Comparison of ENCODE assay signal across 12 cellular contexts in the genomic region with DNA sequence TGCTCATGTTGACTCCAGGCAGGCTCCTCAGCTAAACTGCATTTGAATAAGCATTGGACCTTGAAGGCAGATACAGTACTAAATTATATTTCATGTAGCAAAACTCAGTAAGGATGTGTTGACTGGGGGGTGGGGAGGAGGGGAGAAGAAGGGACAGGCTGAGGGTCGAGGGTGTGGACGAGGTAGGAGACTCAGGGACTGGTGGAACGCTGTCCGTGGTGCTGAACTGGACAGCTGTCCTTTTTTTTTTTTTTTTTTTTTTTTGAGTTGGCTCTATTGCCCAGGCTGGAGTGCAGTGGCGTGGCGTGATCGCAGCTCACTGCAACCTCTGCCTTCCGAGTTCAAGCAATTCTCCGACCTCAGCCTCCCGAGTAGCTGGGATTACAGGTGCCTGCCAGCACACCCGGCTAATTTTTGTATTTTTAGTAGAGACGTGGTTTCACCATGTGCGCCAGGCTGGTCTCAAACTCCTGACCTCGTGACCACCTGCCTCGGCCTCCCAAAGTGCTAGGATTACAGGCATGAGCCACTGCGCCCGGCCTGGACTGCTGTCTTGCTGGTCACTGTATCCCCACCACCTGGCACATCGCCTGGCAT. TPM values are rescaled to one million over a fixed set of nuclear protein-coding genes. Genes with fewer than 3 reads are reported as not detected.
DNase-seq lines count a peak whose midpoint lies in the region; ATAC-seq and TF ChIP-seq lines count a peak whose summit lies in the region.
"Had no signal": no experiment of that assay in that cellular context is flagged by ENCODE, and none has a peak within 500 bp of the region (broad histone marks: within the 10 kb centered on the region; RNA-seq: fewer than 3 reads in every experiment).

No MANE protein-coding gene starts in this region.

- H3K4me1 Mint-ChIP-seq in activated naive CD4-positive, alpha-beta T cell treated with anti-CD3 and anti-CD28 coated beads for 36 hours (ENCODE audit: low read depth) = no peaks in the 10 kb centered on the region
- H3K4me1 Mint-ChIP-seq in naive thymus-derived CD4-positive, alpha-beta T cell = no peaks in the 10 kb centered on the region
- H3K4me1 Mint-ChIP-seq: stimulated activated memory B cell treated with anti-CD40 and anti-IgM and Interleukin-4, amounts not matched to agents 10 μg/mL and 1 μg/mL and 100 μg/mL, for 72 hours had no signal

- H3K27ac ChIP-seq in trophoblast cell (ENCODE audit: low read depth, low read length) (no peak overlapping the region), mesenchymal stem cell (ENCODE audit: low read length, poor library complexity, severe bottlenecking) (no peak overlapping the region), sigmoid colon (no peak overlapping the region)
- no peak overlapping the region for H3K27ac ChIP-seq in naive thymus-derived CD4-positive, alpha-beta T cell (ENCODE audit: low read depth, low read length)
- H3K27ac ChIP-seq: gastrocnemius medialis had no signal

- no peak for TF ChIP-seq EP300 in sigmoid colon (IDR thresholded peaks at IDR 0.05)

- no peak overlapping the region for H3K14ac ChIP-seq in trophoblast cell (ENCODE audit: low read length)
- no peak overlapping the region for H3K14ac ChIP-seq in mesenchymal stem cell (ENCODE audit: low read length in 2 of 2)

- DNase-seq in activated naive CD4-positive, alpha-beta T cell treated with anti-CD3 and anti-CD28 coated beads for 36 hours = peak; percentile 17
- no peak for DNase-seq in activated naive CD4-positive, alpha-beta T cell (lab: John Stamatoyannopoulos, UW)
- DNase-seq in NCI-H526 (lab: John Stamatoyannopoulos, UW) (peak; percentile 83 to 84), cardiac fibroblast (ENCODE audit: low read depth in 2 of 2) (peak; percentile 10 to 18), trophoblast cell (peak; percentile 25 to 61), mesenchymal stem cell (no peak), sigmoid colon (no peak)
- no peak for DNase-seq in naive thymus-derived CD4-positive, alpha-beta T cell
- DNase-seq: central memory CD4-positive, alpha-beta T cell; gastrocnemius medialis had no signal

- H2BK12ac ChIP-seq in trophoblast cell (ENCODE audit: low read length) = no peak overlapping the region
- H2BK12ac ChIP-seq in mesenchymal stem cell (ENCODE audit: low read length in 2 of 2) = no peak overlapping the region

- H2BK5ac ChIP-seq in trophoblast cell (ENCODE audit: low read depth, low read length, poor library complexity) (no peak overlapping the region), mesenchymal stem cell (ENCODE audit: low read depth, low read length, poor library complexity, severe bottlenecking) (no peak overlapping the region)

- H3K23ac ChIP-seq in trophoblast cell (ENCODE audit: low read length) = no peak overlapping the region
- no peak overlapping the region for H3K23ac ChIP-seq in mesenchymal stem cell (ENCODE audit: low read length in 2 of 2)

- H3K9me3 ChIP-seq in trophoblast cell (ENCODE audit: insufficient read depth, low read depth, low read length) (peaks cover 2% of the 10 kb centered on the region), mesenchymal stem cell (ENCODE audit: control insufficient read depth, low read length) (no peaks in the 10 kb centered on the region), sigmoid colon (no peaks in the 10 kb centered on the region)
- H3K9me3 ChIP-seq in naive thymus-derived CD4-positive, alpha-beta T cell (ENCODE audit: control insufficient read depth in 2 of 3, low read length in 3 of 3) = no peaks in the 10 kb centered on the region
- H3K9me3 ChIP-seq: gastrocnemius medialis had no signal

- intact Hi-C loops in activated naive CD4-positive, alpha-beta T cell treated with anti-CD3 and anti-CD28 coated beads for 36 hours (cut with micrococcal nuclease) = no loop called here
- intact Hi-C loops in sigmoid colon (cut with DNase I) = no loop called here
- intact Hi-C loops in naive thymus-derived CD4-positive, alpha-beta T cell (cut with micrococcal nuclease) = no loop called here

- no peak overlapping the region for H2BK15ac ChIP-seq in mesenchymal stem cell (ENCODE audit: low read depth, poor library complexity, severe bottlenecking)

- H4K8ac ChIP-seq in trophoblast cell (ENCODE audit: low read depth, low read length) (no peak overlapping the region), mesenchymal stem cell (ENCODE audit: low read length) (no peak overlapping the region)

- no peaks in the 10 kb centered on the region for H3K79me1 ChIP-seq in trophoblast cell (ENCODE audit: low read length)
- H3K79me1 ChIP-seq in mesenchymal stem cell (replicated peaks; ENCODE audit: low read length, poor library complexity, severe bottlenecking) = no peaks in the 10 kb centered on the region

- H3K36me3 ChIP-seq in trophoblast cell (ENCODE audit: control insufficient read depth in 1 of 2, insufficient read depth in 2 of 2, low read length in 2 of 2) (no peaks in the 10 kb centered on the region), mesenchymal stem cell (ENCODE audit: control insufficient read depth in 1 of 2, insufficient read depth in 2 of 2, low read depth in 1 of 2, low read length in 2 of 2) (no peaks in the 10 kb centered on the region), sigmoid colon (no peaks in the 10 kb centered on the region)
- no peaks in the 10 kb centered on the region for H3K36me3 ChIP-seq in naive thymus-derived CD4-positive, alpha-beta T cell (ENCODE audit: control insufficient read depth in 2 of 3, insufficient read depth in 3 of 3, low read length in 3 of 3)
- H3K36me3 ChIP-seq: gastrocnemius medialis had no signal

- TF ChIP-seq CTCF in cardiac fibroblast (IDR thresholded peaks at IDR 0.05; ENCODE audit: low read depth, low read length) (no peak), sigmoid colon (IDR thresholded peaks at IDR 0.05) (no peak)

- H3K36me3 Mint-ChIP-seq in activated naive CD4-positive, alpha-beta T cell treated with anti-CD3 and anti-CD28 coated beads for 36 hours (ENCODE audit: low read depth) = no peaks in the 10 kb centered on the region
- no peaks in the 10 kb centered on the region for H3K36me3 Mint-ChIP-seq in naive thymus-derived CD4-positive, alpha-beta T cell
- H3K36me3 Mint-ChIP-seq: stimulated activated memory B cell treated with anti-CD40 and anti-IgM and Interleukin-4, amounts not matched to agents 10 μg/mL and 1 μg/mL and 100 μg/mL, for 72 hours had no signal

- H4K91ac ChIP-seq in trophoblast cell (ENCODE audit: low read depth, low read length) = no peak overlapping the region
- H4K91ac ChIP-seq in mesenchymal stem cell (ENCODE audit: low read length) = no peak overlapping the region

- no peak overlapping the region for H2AK5ac ChIP-seq in trophoblast cell (ENCODE audit: low read length)
- H2AK5ac ChIP-seq in mesenchymal stem cell (ENCODE audit: low read length, severe bottlenecking) = no peak overlapping the region

- H3K18ac ChIP-seq in trophoblast cell (ENCODE audit: low read length) (no peak overlapping the region), mesenchymal stem cell (ENCODE audit: low read depth in 1 of 2, low read length in 2 of 2) (no peak overlapping the region)

- H3K4me3 ChIP-seq in cardiac fibroblast (replicated peaks in 1 of 2; ENCODE audit: low read depth in 2 of 2, low read length in 2 of 2) (no peak overlapping the region), trophoblast cell (ENCODE audit: low read depth, low read length) (no peak overlapping the region), mesenchymal stem cell (ENCODE audit: insufficient read depth in 1 of 2, low read depth in 1 of 2, low read length in 2 of 2) (no peak overlapping the region), sigmoid colon (no peak overlapping the region)
- no peak overlapping the region for H3K4me3 ChIP-seq in naive thymus-derived CD4-positive, alpha-beta T cell (ENCODE audit: low read length)
- H3K4me3 ChIP-seq: gastrocnemius medialis had no signal

- no peak overlapping the region for H3K27ac Mint-ChIP-seq in activated naive CD4-positive, alpha-beta T cell treated with anti-CD3 and anti-CD28 coated beads for 36 hours
- no peak overlapping the region for H3K27ac Mint-ChIP-seq in naive thymus-derived CD4-positive, alpha-beta T cell
- H3K27ac Mint-ChIP-seq: stimulated activated memory B cell treated with anti-CD40 and anti-IgM and Interleukin-4, amounts not matched to agents 10 μg/mL and 1 μg/mL and 100 μg/mL, for 72 hours had no signal

- POLR2A ChIA-PET in naive thymus-derived CD4-positive, alpha-beta T cell (lab: Charles Lee) = no interaction called here

- H3K4me1 ChIP-seq in trophoblast cell (ENCODE audit: control insufficient read depth in 1 of 2, insufficient read depth in 2 of 2, low read length in 2 of 2) (peaks cover 0 to 2% of the 10 kb centered on the region in 2 experiments), mesenchymal stem cell (ENCODE audit: control insufficient read depth, insufficient read depth, low read depth, low read length) (no peaks in the 10 kb centered on the region), sigmoid colon (no peaks in the 10 kb centered on the region)
- no peaks in the 10 kb centered on the region for H3K4me1 ChIP-seq in naive thymus-derived CD4-positive, alpha-beta T cell (ENCODE audit: control insufficient read depth in 2 of 2, insufficient read depth in 2 of 2, low read length in 2 of 2)
- H3K4me1 ChIP-seq: gastrocnemius medialis had no signal

- peaks cover 30% of the 10 kb centered on the region for H3K27me3 Mint-ChIP-seq in activated naive CD4-positive, alpha-beta T cell treated with anti-CD3 and anti-CD28 coated beads for 36 hours (ENCODE audit: low read depth)
- peaks cover 2 to 68% (median 56%) of the 10 kb centered on the region in 5 donors for H3K27me3 Mint-ChIP-seq in naive thymus-derived CD4-positive, alpha-beta T cell

- no peaks in the 10 kb centered on the region for H3K79me2 ChIP-seq in trophoblast cell (ENCODE audit: control insufficient read depth, insufficient read depth, low read length, poor library complexity)

- no peak for ATAC-seq in naive thymus-derived CD4-positive, alpha-beta T cell
- ATAC-seq: gastrocnemius medialis; stimulated activated memory B cell treated with anti-CD40 and anti-IgM and Interleukin-4, amounts not matched to agents 10 μg/mL and 1 μg/mL and 100 μg/mL, for 72 hours had no signal

- H4K12ac ChIP-seq in trophoblast cell (ENCODE audit: low read depth, low read length) = no peak overlapping the region

- H3K4me2 ChIP-seq in trophoblast cell (ENCODE audit: low read length) (no peak overlapping the region), mesenchymal stem cell (ENCODE audit: low read length, poor library complexity, severe bottlenecking) (no peak overlapping the region)

- H2AFZ ChIP-seq in trophoblast cell (ENCODE audit: insufficient read depth, low read length, poor library complexity) = no peak overlapping the region
- no peak overlapping the region for H2AFZ ChIP-seq in mesenchymal stem cell (ENCODE audit: low read depth, low read length)

- H3K9ac ChIP-seq in trophoblast cell (ENCODE audit: low read length) = no peak overlapping the region
- no peak overlapping the region for H3K9ac ChIP-seq in mesenchymal stem cell (ENCODE audit: low read length)

- WGBS in trophoblast cell (ENCODE audit: extremely low coverage, insufficient coverage, insufficient read length) = no CpG with 5 or more reads among the region's 18 CpGs
- WGBS in mesenchymal stem cell = 71% methylated on average over 13 of the region's 18 CpGs
- WGBS in sigmoid colon, 2 donors = 43 to 44% methylated on average over 18 of the region's 18 CpGs

- no peak overlapping the region for H3K4me3 Mint-ChIP-seq in activated naive CD4-positive, alpha-beta T cell treated with anti-CD3 and anti-CD28 coated beads for 36 hours
- no peak overlapping the region for H3K4me3 Mint-ChIP-seq in naive thymus-derived CD4-positive, alpha-beta T cell
- H3K4me3 Mint-ChIP-seq: stimulated activated memory B cell treated with anti-CD40 and anti-IgM and Interleukin-4, amounts not matched to agents 10 μg/mL and 1 μg/mL and 100 μg/mL, for 72 hours had no signal

- no peak overlapping the region for H2BK120ac ChIP-seq in trophoblast cell (ENCODE audit: insufficient read depth, low read length, poor library complexity)
- H2BK120ac ChIP-seq in mesenchymal stem cell (ENCODE audit: low read depth, low read length) = no peak overlapping the region

- CTCF ChIA-PET in activated naive CD4-positive, alpha-beta T cell treated with anti-CD3 and anti-CD28 coated beads for 36 hours (lab: Charles Lee) = interaction anchor here (0.7 kb wide), 1 partner anchor 115 kb away, joined by 6 read pairs; no protein-coding TSS in a partner anchor
- CTCF ChIA-PET in naive thymus-derived CD4-positive, alpha-beta T cell (lab: Charles Lee) = no interaction called here

- H3K4ac ChIP-seq in trophoblast cell (ENCODE audit: low read depth, low read length) (no peak overlapping the region), mesenchymal stem cell (ENCODE audit: low read depth in 1 of 2, low read length in 2 of 2) (no peak overlapping the region)

- no peaks in the 10 kb centered on the region for H3K9me3 Mint-ChIP-seq in activated naive CD4-positive, alpha-beta T cell treated with anti-CD3 and anti-CD28 coated beads for 36 hours
- H3K9me3 Mint-ChIP-seq in naive thymus-derived CD4-positive, alpha-beta T cell = peaks cover 0 to 17% (median 4%) of the 10 kb centered on the region in 11 donors
- H3K9me3 Mint-ChIP-seq: stimulated activated memory B cell treated with anti-CD40 and anti-IgM and Interleukin-4, amounts not matched to agents 10 μg/mL and 1 μg/mL and 100 μg/mL, for 72 hours had no signal

- peaks cover 6% of the 10 kb centered on the region for H3K27me3 ChIP-seq in trophoblast cell (ENCODE audit: insufficient read depth, low read length)
- H3K27me3 ChIP-seq in mesenchymal stem cell (ENCODE audit: control insufficient read depth in 1 of 2, insufficient read depth in 1 of 2, low read length in 2 of 2) = no peaks in the 10 kb centered on the region
- peaks cover 0 to 50% (median 21%) of the 10 kb centered on the region in 3 donors for H3K27me3 ChIP-seq in sigmoid colon
- H3K27me3 ChIP-seq in naive thymus-derived CD4-positive, alpha-beta T cell (ENCODE audit: control insufficient read depth in 2 of 2, insufficient read depth in 2 of 2, low read length in 2 of 2) = peaks cover 0 to 7% of the 10 kb centered on the region in 2 donors
- H3K27me3 ChIP-seq: gastrocnemius medialis had no signal

- no peak for TF ChIP-seq POLR2A in sigmoid colon (IDR thresholded peaks at IDR 0.05)

RNA-seq across cellular contexts. Expression of a gene that starts 33.2 kb away (rescaled TPM):
- not detected for total RNA-seq in activated naive CD4-positive, alpha-beta T cell treated with anti-CD3 and anti-CD28 coated beads for 36 hours
- 0.62 and 0.71 TPM in 2 replicates for polyA plus RNA-seq in trophoblast cell (2013)
- not detected for polyA plus RNA-seq in mesenchymal stem cell (2013, experiment 1 of 2)
- not detected for polyA plus RNA-seq in mesenchymal stem cell (2013, experiment 2 of 2)
- total RNA-seq in sigmoid colon = not detected
- polyA plus RNA-seq in sigmoid colon = not detected
- total RNA-seq in naive thymus-derived CD4-positive, alpha-beta T cell = not detected
- not detected for polyA plus RNA-seq in naive thymus-derived CD4-positive, alpha-beta T cell
- total RNA-seq: gastrocnemius medialis, mucosa of gallbladder had no signal

RNA-seq across cellular contexts. Expression of a gene that starts 36.4 kb away (rescaled TPM):
- not detected for total RNA-seq in activated naive CD4-positive, alpha-beta T cell treated with anti-CD3 and anti-CD28 coated beads for 36 hours
- 16.6 and 17.8 TPM in 2 replicates for polyA plus RNA-seq in trophoblast cell (2013)
- polyA plus RNA-seq in mesenchymal stem cell (2013, experiment 1 of 2) = not detected
- polyA plus RNA-seq in mesenchymal stem cell (2013, experiment 2 of 2) = not detected
- not detected for total RNA-seq in sigmoid colon
- under 1 TPM in 1 of 3 donors, not detected in 2; 0.06 TPM for polyA plus RNA-seq in sigmoid colon
- total RNA-seq in naive thymus-derived CD4-positive, alpha-beta T cell = not detected
- not detected for polyA plus RNA-seq in naive thymus-derived CD4-positive, alpha-beta T cell
- total RNA-seq: gastrocnemius medialis, mucosa of gallbladder had no signal

Comparison
In these comparisons a context has a peak if more than half of its experiments do, and no peak if none do; other contexts are left out.
1. DNase-seq: peak in activated naive CD4-positive, alpha-beta T cell treated with anti-CD3 and anti-CD28 coated beads for 36 hours (single experiment), NCI-H526 (2 of 2), cardiac fibroblast (2 of 2) and trophoblast cell (2 of 2); none in activated naive CD4-positive, alpha-beta T cell (0 of 4), mesenchymal stem cell (single experiment), sigmoid colon (single experiment) and naive thymus-derived CD4-positive, alpha-beta T cell (0 of 9).